ENCODE assay signal across 24 cellular contexts in the genomic region with DNA sequence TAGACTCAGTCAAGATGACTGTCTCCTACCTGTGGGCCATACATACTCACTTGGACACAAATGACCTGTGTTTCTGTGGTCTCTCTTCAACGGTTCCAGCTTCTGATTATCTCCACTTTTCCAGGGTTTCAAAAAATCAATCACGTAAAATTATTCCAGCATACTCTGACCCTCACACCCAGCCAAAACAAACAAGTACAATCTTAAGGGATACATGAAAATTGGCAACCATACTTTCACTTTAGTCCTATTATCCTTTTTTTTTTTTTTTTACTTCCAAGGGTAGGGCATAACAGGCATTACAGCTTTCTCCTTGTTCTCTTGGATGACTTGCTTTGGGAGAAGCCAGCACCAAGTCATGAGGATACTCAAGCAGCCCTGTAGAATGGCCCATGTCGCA.
A peak's percentile ranks its signal among the peaks of the same experiment; 100 is the strongest.
DNase-seq lines count a peak whose midpoint lies in the region; ATAC-seq, FAIRE-seq and TF ChIP-seq lines count a peak whose summit lies in the region.
"Had no signal": no experiment of that assay in that cellular context is flagged by ENCODE, and none has a peak within 500 bp of the region (broad histone marks: within the 10 kb centered on the region; RNA-seq: fewer than 3 reads in every experiment).

No MANE protein-coding gene starts in this region.

- H2AFZ ChIP-seq in K562 (ENCODE audit: low read depth, low read length) (peak overlapping the region; percentile 6; the same call in 1 of the 2 replicates), H1 (ENCODE audit: low read length) (no peak overlapping the region)

- H2AK5ac ChIP-seq in H1 (ENCODE audit: low read depth, low read length), result no peak overlapping the region

- POLR2A ChIA-PET in K562 (lab: Yijun Ruan, JAX) (interaction anchor here (0.6 kb wide), 1 partner anchor 55 kb away, joined by 3 read pairs; no protein-coding TSS in a partner anchor), H1 (lab: Charles Lee; ENCODE audit: partially characterized antibody) (no interaction called here)

- no peak overlapping the region for H3K4ac ChIP-seq in H1 (replicated peaks; ENCODE audit: insufficient read length, low read depth, low read length)

- no peak overlapping the region for H4K8ac ChIP-seq in H1 (ENCODE audit: extremely low read depth, insufficient read depth, low read length)

- H4K20me1 ChIP-seq in K562 (replicated peaks; ENCODE audit: control insufficient read depth, insufficient read depth, low read length) (no peaks in the 10 kb centered on the region), H1 (replicated peaks in 1 of 2; ENCODE audit: control insufficient read depth in 1 of 2, insufficient read depth in 2 of 2, low read length in 2 of 2) (no peaks in the 10 kb centered on the region)
- H4K20me1 ChIP-seq: BLaER1 treated with 17β-estradiol and CSF1 and Interleukin-3, amounts not matched to agents 10 nM and 100 nM had no signal

- H3K23me2 ChIP-seq in H1 (ENCODE audit: low read depth, low read length), result no peaks in the 10 kb centered on the region

- DNase-seq in K562 (ENCODE audit: extremely low read depth in 1 of 4, low spot score in 3 of 4) (no peak), H1 (ENCODE audit: low read depth in 1 of 2, low spot score in 2 of 2) (no peak), pancreas (no peak), DMS53 treated with DMSO at 0.1 percent for 48 hours (lab: John Stamatoyannopoulos, UW; ENCODE audit: unreplicated experiment) (no peak), NCI-H1694 (lab: John Stamatoyannopoulos, UW) (no peak), adrenal gland (no peak)
- DNase-seq: AML-193; CD4-positive, alpha-beta memory T cell; CD4-positive, CD25-positive, alpha-beta regulatory T cell; CD8-positive, alpha-beta memory T cell; COR-L47; DMS 273 treated with DMSO at 0.1 percent for 48 hours; DMS153; DMS53; DMS79 treated with DMSO at 0.1 percent for 48 hours; GF-D8 had no signal

- H3K9me3 ChIP-seq in K562 (replicated peaks; ENCODE audit: control insufficient read depth, insufficient read depth, low read depth, low read length), result no peaks in the 10 kb centered on the region
- H3K9me3 ChIP-seq in H1 (ENCODE audit: insufficient read depth in 2 of 2, low read depth in 1 of 2, low read length in 1 of 2), result no peaks in the 10 kb centered on the region
- no peaks in the 10 kb centered on the region for H3K9me3 ChIP-seq in pancreas
- no peaks in the 10 kb centered on the region for H3K9me3 ChIP-seq in adrenal gland (replicated peaks in 1 of 3)
- H3K9me3 ChIP-seq: A549; BLaER1 treated with 17β-estradiol and CSF1 and Interleukin-3, amounts not matched to agents 10 nM and 100 nM had no signal

- no TSS peak for BruUV-seq in K562 (replicated peaks; lab: Mats Ljungman, UMichigan)

- no peak overlapping the region for H3K14ac ChIP-seq in H1 (ENCODE audit: insufficient read length)

- no peak overlapping the region for H2BK12ac ChIP-seq in H1 (ENCODE audit: low read depth, low read length)

- ATAC-seq in K562 (no peak), pancreas (peak; percentile 68 to 84 (median 79)), GM18520 (IDR thresholded peaks at IDR 0.05; ENCODE audit: unreplicated experiment) (no peak)
- ATAC-seq: A549 had no signal

- no peaks in the 10 kb centered on the region for H3K9me1 ChIP-seq in K562 (ENCODE audit: control insufficient read depth, insufficient read depth, low read length)

- H4K5ac ChIP-seq in H1 (ENCODE audit: insufficient read length, low read depth, low read length), result no peak overlapping the region

- no peaks in the 10 kb centered on the region for H3K79me1 ChIP-seq in H1 (ENCODE audit: low read depth, low read length)

- H3K9ac ChIP-seq in K562 (ENCODE audit: insufficient read depth in 1 of 2, low read depth in 2 of 2, low read length in 2 of 2) (no peak overlapping the region), H1 (replicated peaks in 1 of 4; ENCODE audit: extremely low read depth in 1 of 4, low read depth in 3 of 4, low read length in 3 of 4) (no peak overlapping the region)
- H3K9ac ChIP-seq: BLaER1 treated with 17β-estradiol and CSF1 and Interleukin-3, amounts not matched to agents 10 nM and 100 nM had no signal

- H3K79me2 ChIP-seq in K562 (ENCODE audit: control insufficient read depth, insufficient read depth, low read length) (no peaks in the 10 kb centered on the region), H1 (ENCODE audit: control insufficient read depth in 1 of 2, insufficient read depth in 2 of 2, low read length in 2 of 2) (no peaks in the 10 kb centered on the region)

- H3K4me1 ChIP-seq in K562 (replicated peaks in 1 of 2; ENCODE audit: control insufficient read depth in 2 of 2, insufficient read depth in 2 of 2, low read length in 2 of 2) (no peaks in the 10 kb centered on the region), H1 (replicated peaks in 1 of 4; ENCODE audit: control insufficient read depth in 3 of 4, insufficient read depth in 4 of 4, low read length in 3 of 4) (no peaks in the 10 kb centered on the region), pancreas (no peaks in the 10 kb centered on the region), adrenal gland (replicated peaks in 1 of 2) (no peaks in the 10 kb centered on the region)
- H3K4me1 ChIP-seq: A549; BLaER1 treated with 17β-estradiol and CSF1 and Interleukin-3, amounts not matched to agents 10 nM and 100 nM had no signal

- H3K18ac ChIP-seq in H1 (ENCODE audit: extremely low read depth, low read length), result no peak overlapping the region

- no peak overlapping the region for H3K23ac ChIP-seq in H1 (ENCODE audit: insufficient read length)

- CTCF ChIA-PET in K562 (lab: Yijun Ruan, JAX; ENCODE audit: low intra/inter-chr PET ratio) (no interaction called here), H1 (lab: Charles Lee; ENCODE audit: partially characterized antibody) (no interaction called here)

- TF ChIP-seq EP300 in K562 (IDR thresholded peaks at IDR 0.05; ENCODE audit: low read length), result no peak
- TF ChIP-seq EP300 in H1 (IDR thresholded peaks at IDR 0.05; ENCODE audit: borderline replicate concordance in 1 of 2, low read depth in 2 of 2, low read length in 2 of 2), result no peak

- H3K4me2 ChIP-seq in K562 (ENCODE audit: insufficient read depth, low read length) (no peak overlapping the region), H1 (ENCODE audit: insufficient read depth in 1 of 2, low read depth in 2 of 2, low read length in 2 of 2) (no peak overlapping the region)
- H3K4me2 ChIP-seq: A549; BLaER1 treated with 17β-estradiol and CSF1 and Interleukin-3, amounts not matched to agents 10 nM and 100 nM had no signal

- H2BK5ac ChIP-seq in H1 (ENCODE audit: low read depth, low read length), result no peak overlapping the region

- H3K4me3 ChIP-seq in K562 (no peak overlapping the region), H1 (ENCODE audit: extremely low read depth in 1 of 4, insufficient read depth in 2 of 4, low read depth in 3 of 4, low read length in 4 of 4) (no peak overlapping the region), pancreas (no peak overlapping the region), adrenal gland (no peak overlapping the region)
- H3K4me3 ChIP-seq: A549; BLaER1 treated with 17β-estradiol and CSF1 and Interleukin-3, amounts not matched to agents 10 nM and 100 nM had no signal

- peak overlapping the region; percentile 52 for H3K56ac ChIP-seq in H1 (replicated peaks; ENCODE audit: insufficient read length, low read depth, low read length)

- intact Hi-C loops in K562 (cut with micrococcal nuclease) (no loop called here), pancreas (cut with DNase I) (no loop called here), adrenal gland (cut with DNase I) (no loop called here)

- TF ChIP-seq POLR2A in K562 (conservative IDR thresholded peaks at IDR 0.05) (no peak), H1 (IDR thresholded peaks at IDR 0.05; ENCODE audit: control extremely low read depth in 1 of 2, low read depth in 2 of 2, low read length in 2 of 2) (no peak), adrenal gland (IDR thresholded peaks at IDR 0.05) (no peak)

- no peak for TF ChIP-seq RAD21 in K562 (CRISPR knock-in tag; conservative IDR thresholded peaks at IDR 0.05 in 1 of 2, IDR thresholded peaks at IDR 0.05 in 1 of 2)
- TF ChIP-seq RAD21 in H1 (IDR thresholded peaks at IDR 0.05 in 1 of 2, conservative IDR thresholded peaks at IDR 0.05 in 1 of 2; ENCODE audit: low read depth in 2 of 2, low read length in 2 of 2), result no peak

- H3K36me3 ChIP-seq in K562 (ENCODE audit: control insufficient read depth, insufficient read depth, low read length) (no peaks in the 10 kb centered on the region), H1 (ENCODE audit: control insufficient read depth in 2 of 4, insufficient read depth in 4 of 4, low read length in 3 of 4) (no peaks in the 10 kb centered on the region), pancreas (no peaks in the 10 kb centered on the region), adrenal gland (replicated peaks in 1 of 2) (no peaks in the 10 kb centered on the region)
- H3K36me3 ChIP-seq: BLaER1 treated with 17β-estradiol and CSF1 and Interleukin-3, amounts not matched to agents 10 nM and 100 nM had no signal

- TF ChIP-seq CTCF in C4-2B (conservative IDR thresholded peaks at IDR 0.05) (no peak), K562 (IDR thresholded peaks at IDR 0.05 in 2 of 3, conservative IDR thresholded peaks at IDR 0.05 in 1 of 3; ENCODE audit: insufficient read depth in 2 of 3, low read depth in 1 of 3, low read length in 3 of 3) (no peak), H1 (IDR thresholded peaks at IDR 0.05; ENCODE audit: control extremely low read depth in 1 of 3, insufficient read depth in 1 of 3, low read depth in 1 of 3, low read length in 3 of 3) (no peak), pancreas (IDR thresholded peaks at IDR 0.05) (no peak), adrenal gland (IDR thresholded peaks at IDR 0.05) (no peak)

- no peak overlapping the region for H2BK120ac ChIP-seq in H1 (replicated peaks; ENCODE audit: low read depth, low read length)

- WGBS in K562 (ENCODE audit: insufficient coverage, low coverage, missing lambda C conversion rate), result 6% methylated on average over 3 of the region's 3 CpGs
- WGBS in H1 (ENCODE audit: extremely low coverage in 1 of 2, insufficient coverage in 1 of 2, insufficient read length in 1 of 2, insufficient replicate concordance in 2 of 2, low coverage in 1 of 2, low lambda C conversion rate in 2 of 2, missing lambda C conversion rate in 1 of 2), 2 experiments, result 93% methylated on average over 3 of the region's 3 CpGs; no CpG with 5 or more reads in 1 of the 2 experiments
- WGBS in pancreas, 2 donors, result 22 to 26% methylated on average over 3 of the region's 3 CpGs
- WGBS in adrenal gland, 4 donors, result 56 to 82% (median 69%) methylated on average over 3 of the region's 3 CpGs

- FAIRE-seq in K562 (lab: Jason Lieb, UNC) (no peak), H1 (lab: Jason Lieb, UNC) (no peak), pancreas (lab: Jason Lieb, UNC) (no peak)
- FAIRE-seq: A549, G401.6, GM12891, GM19239 had no signal

- no peak overlapping the region for H4K91ac ChIP-seq in H1 (replicated peaks; ENCODE audit: insufficient read length, low read length)

- no peak overlapping the region for H2BK15ac ChIP-seq in H1 (ENCODE audit: low read length)

- peak overlapping the region; percentile 34; the same call in 1 of the 2 replicates for H3K27ac ChIP-seq in C4-2B
- no peak overlapping the region for H3K27ac ChIP-seq in K562 (ENCODE audit: extremely low read depth, low read depth, low read length)
- H3K27ac ChIP-seq in H1 (ENCODE audit: low read depth, low read length), result no peak overlapping the region
- H3K27ac ChIP-seq in pancreas, result no peak overlapping the region
- no peak overlapping the region for H3K27ac ChIP-seq in adrenal gland
- H3K27ac ChIP-seq: 22Rv1; A549; BLaER1 treated with 17β-estradiol and CSF1 and Interleukin-3, amounts not matched to agents 10 nM and 100 nM had no signal

- no peaks in the 10 kb centered on the region for H3K27me3 ChIP-seq in K562 (ENCODE audit: control insufficient read depth in 2 of 2, insufficient read depth in 2 of 2, low read length in 2 of 2)
- no peaks in the 10 kb centered on the region for H3K27me3 ChIP-seq in H1 (replicated peaks in 1 of 4; ENCODE audit: control insufficient read depth in 3 of 4, extremely low read depth in 1 of 4, insufficient read depth in 3 of 4, low read length in 3 of 4)
- peaks cover 0 to 8% (median 0%) of the 10 kb centered on the region in 4 donors for H3K27me3 ChIP-seq in pancreas
- no peaks in the 10 kb centered on the region for H3K27me3 ChIP-seq in adrenal gland
- H3K27me3 ChIP-seq: BLaER1 treated with 17β-estradiol and CSF1 and Interleukin-3, amounts not matched to agents 10 nM and 100 nM had no signal

- H2BK20ac ChIP-seq in H1 (ENCODE audit: low read length), result no peak overlapping the region

- in situ Hi-C loops in K562 (cut with MboI), result no loop called here

Comparison
In these comparisons a context has a peak if more than half of its experiments do, and no peak if none do; other contexts are left out.
1. ATAC-seq: peak in pancreas (4 of 4); none in K562 (single experiment) and GM18520 (single experiment).